Comparison of ENCODE assay signal across 11 cellular contexts in the genomic region with DNA sequence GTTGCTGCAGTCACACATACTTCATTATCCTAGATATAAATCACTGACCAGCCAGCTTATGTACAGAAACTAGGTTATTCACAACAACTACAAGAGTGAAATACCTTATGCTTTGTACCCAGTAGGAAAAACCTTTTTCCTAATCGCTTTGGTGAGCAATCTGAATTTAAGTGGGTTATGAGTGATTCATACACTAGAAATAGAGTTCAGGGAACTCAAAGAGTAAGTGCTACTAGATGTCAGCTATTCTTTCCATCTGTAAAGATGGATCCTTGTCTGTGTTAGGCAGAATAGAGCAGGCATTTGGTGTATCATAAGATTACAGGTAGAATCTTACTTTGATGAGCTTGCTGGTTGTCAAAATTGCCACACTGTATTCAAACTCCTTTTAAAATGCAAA.
DNase-seq lines count a peak whose midpoint lies in the region; ATAC-seq and TF ChIP-seq lines count a peak whose summit lies in the region.
"Had no signal": no experiment of that assay in that cellular context is flagged by ENCODE, and none has a peak within 500 bp of the region (broad histone marks: within the 10 kb centered on the region; RNA-seq: fewer than 3 reads in every experiment).

No MANE protein-coding gene starts in this region.

- intact Hi-C loops in activated CD8-positive, alpha-beta T cell treated with anti-CD3 and anti-CD28 coated beads for 36 hours (cut with micrococcal nuclease) = no loop called here

- H3K4me1 ChIP-seq in skeletal muscle tissue (ENCODE audit: control insufficient read depth in 3 of 3, insufficient read depth in 3 of 3, low read length in 3 of 3) = peaks cover 8 to 17% (median 9%) of the 10 kb centered on the region in 3 donors

- H3K9me3 ChIP-seq in skeletal muscle tissue (ENCODE audit: control insufficient read depth in 3 of 3, low read length in 3 of 3) = no peaks in the 10 kb centered on the region

- peak overlapping the region in 1 of 3 donors; percentile 1 for H3K9ac ChIP-seq in skeletal muscle tissue (ENCODE audit: low read depth in 1 of 3, low read length in 3 of 3)

- CTCF ChIA-PET in activated CD8-positive, alpha-beta T cell treated with anti-CD3 and anti-CD28 coated beads for 36 hours (lab: Charles Lee) = interaction anchor here (0.6 kb wide), 1 partner anchor 106 kb away, joined by 3 read pairs; no protein-coding TSS in a partner anchor
- CTCF ChIA-PET in activated CD8-positive, alpha-beta T cell treated with anti-CD3 and anti-CD28 coated beads, Interleukin-2, amount 10 ng/mL, durations not matched to agents 7 days and 5 days (lab: Charles Lee) = no interaction called here

- DNase-seq in activated CD8-positive, alpha-beta T cell treated with anti-CD3 and anti-CD28 coated beads for 36 hours = no peak
- no peak for DNase-seq in activated CD8-positive, alpha-beta T cell treated with anti-CD3 and anti-CD28 coated beads, Interleukin-2, amount 10 ng/mL, durations not matched to agents 7 days and 5 days
- DNase-seq in HT1080 (ENCODE audit: low read depth) = peak; percentile 6
- DNase-seq in choroid plexus epithelial cell (ENCODE audit: low read depth) = peak; percentile 26
- no peak for DNase-seq in NCI-H187 (lab: John Stamatoyannopoulos, UW)
- no peak for DNase-seq in effector CD4-positive, alpha-beta T cell
- DNase-seq: ACHN; activated CD4-positive, alpha-beta T cell treated with anti-CD3 and anti-CD28 coated beads, Interleukin-2, amount 50 U/mL, for 48 hours; DMS79 treated with DMSO at 0.1 percent for 48 hours had no signal

- peaks cover 57% of the 10 kb centered on the region for H3K4me1 Mint-ChIP-seq in activated CD8-positive, alpha-beta T cell treated with anti-CD3 and anti-CD28 coated beads for 36 hours (ENCODE audit: low read depth)
- H3K4me1 Mint-ChIP-seq in activated CD8-positive, alpha-beta T cell treated with anti-CD3 and anti-CD28 coated beads, Interleukin-2, amount 10 ng/mL, durations not matched to agents 7 days and 5 days (ENCODE audit: low read depth) = peaks cover 42% of the 10 kb centered on the region

- H3K27me3 ChIP-seq in skeletal muscle tissue (ENCODE audit: control insufficient read depth in 3 of 3, insufficient read depth in 3 of 3, low read length in 3 of 3) = no peaks in the 10 kb centered on the region

- H3K36me3 Mint-ChIP-seq in activated CD8-positive, alpha-beta T cell treated with anti-CD3 and anti-CD28 coated beads for 36 hours (ENCODE audit: low read depth) = peaks cover 21% of the 10 kb centered on the region
- peaks cover 26% of the 10 kb centered on the region for H3K36me3 Mint-ChIP-seq in activated CD8-positive, alpha-beta T cell treated with anti-CD3 and anti-CD28 coated beads, Interleukin-2, amount 10 ng/mL, durations not matched to agents 7 days and 5 days (ENCODE audit: low read depth)

- peak; percentile 79 for ATAC-seq in activated CD8-positive, alpha-beta T cell treated with anti-CD3 and anti-CD28 coated beads for 36 hours
- no peak for ATAC-seq in activated CD8-positive, alpha-beta T cell treated with anti-CD3 and anti-CD28 coated beads, Interleukin-2, amount 10 ng/mL, durations not matched to agents 7 days and 5 days
- ATAC-seq in HG02884 (IDR thresholded peaks at IDR 0.05; ENCODE audit: unreplicated experiment) = no peak

- POLR2A ChIA-PET in activated CD8-positive, alpha-beta T cell treated with anti-CD3 and anti-CD28 coated beads for 36 hours (lab: Charles Lee) = interaction anchor here (0.6 kb wide), 1 partner anchor 101 kb away, joined by 3 read pairs; no protein-coding TSS in a partner anchor
- POLR2A ChIA-PET in activated CD8-positive, alpha-beta T cell treated with anti-CD3 and anti-CD28 coated beads, Interleukin-2, amount 10 ng/mL, durations not matched to agents 7 days and 5 days (lab: Charles Lee) = no interaction called here

- H3K4me3 ChIP-seq in choroid plexus epithelial cell (ENCODE audit: low read depth, low read length) (no peak overlapping the region), skeletal muscle tissue (ENCODE audit: low read length in 3 of 3) (no peak overlapping the region)

- H3K36me3 ChIP-seq in skeletal muscle tissue (ENCODE audit: control insufficient read depth in 3 of 3, insufficient read depth in 3 of 3, low read length in 3 of 3) = peaks cover 0 to 6% (median 0%) of the 10 kb centered on the region in 3 donors

- peak overlapping the region; percentile 36 for H3K27ac ChIP-seq in skeletal muscle tissue (ENCODE audit: low read depth, low read length)

- no peaks in the 10 kb centered on the region for H3K27me3 Mint-ChIP-seq in activated CD8-positive, alpha-beta T cell treated with anti-CD3 and anti-CD28 coated beads for 36 hours
- H3K27me3 Mint-ChIP-seq in activated CD8-positive, alpha-beta T cell treated with anti-CD3 and anti-CD28 coated beads, Interleukin-2, amount 10 ng/mL, durations not matched to agents 7 days and 5 days (ENCODE audit: low read depth) = no peaks in the 10 kb centered on the region

- H3K4me3 Mint-ChIP-seq in activated CD8-positive, alpha-beta T cell treated with anti-CD3 and anti-CD28 coated beads for 36 hours = no peak overlapping the region
- no peak overlapping the region for H3K4me3 Mint-ChIP-seq in activated CD8-positive, alpha-beta T cell treated with anti-CD3 and anti-CD28 coated beads, Interleukin-2, amount 10 ng/mL, durations not matched to agents 7 days and 5 days

- peak overlapping the region; percentile 55 for H3K27ac Mint-ChIP-seq in activated CD8-positive, alpha-beta T cell treated with anti-CD3 and anti-CD28 coated beads for 36 hours
- no peak overlapping the region for H3K27ac Mint-ChIP-seq in activated CD8-positive, alpha-beta T cell treated with anti-CD3 and anti-CD28 coated beads, Interleukin-2, amount 10 ng/mL, durations not matched to agents 7 days and 5 days

- no peaks in the 10 kb centered on the region for H3K9me3 Mint-ChIP-seq in activated CD8-positive, alpha-beta T cell treated with anti-CD3 and anti-CD28 coated beads for 36 hours
- H3K9me3 Mint-ChIP-seq in activated CD8-positive, alpha-beta T cell treated with anti-CD3 and anti-CD28 coated beads, Interleukin-2, amount 10 ng/mL, durations not matched to agents 7 days and 5 days (ENCODE audit: insufficient read depth) = no peaks in the 10 kb centered on the region

- no peak for TF ChIP-seq CTCF in activated CD8-positive, alpha-beta T cell treated with anti-CD3 and anti-CD28 coated beads for 36 hours (IDR thresholded peaks at IDR 0.05)
- TF ChIP-seq CTCF in choroid plexus epithelial cell (conservative IDR thresholded peaks at IDR 0.05; ENCODE audit: low read depth, low read length) = no peak

Comparison
In these comparisons a context has a peak if more than half of its experiments do, and no peak if none do; other contexts are left out.
1. DNase-seq: peak in HT1080 (single experiment) and choroid plexus epithelial cell (single experiment); none in activated CD8-positive, alpha-beta T cell treated with anti-CD3 and anti-CD28 coated beads for 36 hours (single experiment), activated CD8-positive, alpha-beta T cell treated with anti-CD3 and anti-CD28 coated beads, Interleukin-2, amount 10 ng/mL, durations not matched to agents 7 days and 5 days (single experiment), NCI-H187 (0 of 2) and effector CD4-positive, alpha-beta T cell (single experiment).